In genomic region chr11:86068951-86069407, GRCh38 we compare ENCODE assay signal across 1 cellular context.
TF ChIP-seq lines count a peak whose summit lies in the region.

PICALM (minus strand) TSS chr11:86069084; CDS start chr11:86068780, 304 bp downstream.

TF ChIP-seq in GM12878, 131 proteins besides CTCF, POLR2A, EP300 and RAD21 (continued from another document and continues in another):
- TF ChIP-seq IRF5 (IDR thresholded peaks at IDR 0.05; ENCODE audit: borderline replicate concordance): no peak
- TF ChIP-seq ZBTB4 (CRISPR knock-in tag; IDR thresholded peaks at IDR 0.05): peak; percentile 97
- TF ChIP-seq RAD51 (IDR thresholded peaks at IDR 0.05): peak; percentile 99
- peak; percentile 94 for TF ChIP-seq MAX (IDR thresholded peaks at IDR 0.05; ENCODE audit: low read depth, low read length)
- peak; percentile 56; the same call in 1 of the 2 replicates for TF ChIP-seq ATF3 (IDR thresholded peaks at IDR 0.05; ENCODE audit: borderline replicate concordance, extremely low read depth, low read depth, low read length)
- TF ChIP-seq GABPA (IDR thresholded peaks at IDR 0.05; ENCODE audit: low read depth): no peak
- TF ChIP-seq MXI1 (IDR thresholded peaks at IDR 0.05; ENCODE audit: low read depth, low read length): peak; percentile 59; the same call in 1 of the 2 replicates
- TF ChIP-seq BACH1 (IDR thresholded peaks at IDR 0.05; ENCODE audit: borderline replicate concordance): peak; percentile 31; the same call in 1 of the 2 replicates
- no peak; the same call in 1 of the 2 replicates for TF ChIP-seq E2F4 (IDR thresholded peaks at IDR 0.05; ENCODE audit: low read depth, low read length)
- TF ChIP-seq E2F8 (IDR thresholded peaks at IDR 0.05; ENCODE audit: low read depth, partially characterized antibody): no peak
- no peak for TF ChIP-seq ATF7 (IDR thresholded peaks at IDR 0.05; ENCODE audit: low read depth)
- no peak for TF ChIP-seq POLR2AphosphoS5 (IDR thresholded peaks at IDR 0.05; ENCODE audit: low read length)
- no peak for TF ChIP-seq KAT2A (conservative IDR thresholded peaks at IDR 0.05; ENCODE audit: control insufficient read depth, low read depth, low read length)
- TF ChIP-seq HSF1 (IDR thresholded peaks at IDR 0.05; ENCODE audit: low read depth, low read length): peak; percentile 32; the same call in 1 of the 2 replicates
- no peak for TF ChIP-seq CHD4 (IDR thresholded peaks at IDR 0.05)
- no peak for TF ChIP-seq MTA2 (IDR thresholded peaks at IDR 0.05; ENCODE audit: low read depth)
- TF ChIP-seq NRF1 (conservative IDR thresholded peaks at IDR 0.05; ENCODE audit: low read depth, low read length): peak; percentile 42
- TF ChIP-seq JUND (IDR thresholded peaks at IDR 0.05; ENCODE audit: low read depth, low read length): no peak
- no peak for TF ChIP-seq ZNF622 (IDR thresholded peaks at IDR 0.05)
- TF ChIP-seq, protein P1, sequence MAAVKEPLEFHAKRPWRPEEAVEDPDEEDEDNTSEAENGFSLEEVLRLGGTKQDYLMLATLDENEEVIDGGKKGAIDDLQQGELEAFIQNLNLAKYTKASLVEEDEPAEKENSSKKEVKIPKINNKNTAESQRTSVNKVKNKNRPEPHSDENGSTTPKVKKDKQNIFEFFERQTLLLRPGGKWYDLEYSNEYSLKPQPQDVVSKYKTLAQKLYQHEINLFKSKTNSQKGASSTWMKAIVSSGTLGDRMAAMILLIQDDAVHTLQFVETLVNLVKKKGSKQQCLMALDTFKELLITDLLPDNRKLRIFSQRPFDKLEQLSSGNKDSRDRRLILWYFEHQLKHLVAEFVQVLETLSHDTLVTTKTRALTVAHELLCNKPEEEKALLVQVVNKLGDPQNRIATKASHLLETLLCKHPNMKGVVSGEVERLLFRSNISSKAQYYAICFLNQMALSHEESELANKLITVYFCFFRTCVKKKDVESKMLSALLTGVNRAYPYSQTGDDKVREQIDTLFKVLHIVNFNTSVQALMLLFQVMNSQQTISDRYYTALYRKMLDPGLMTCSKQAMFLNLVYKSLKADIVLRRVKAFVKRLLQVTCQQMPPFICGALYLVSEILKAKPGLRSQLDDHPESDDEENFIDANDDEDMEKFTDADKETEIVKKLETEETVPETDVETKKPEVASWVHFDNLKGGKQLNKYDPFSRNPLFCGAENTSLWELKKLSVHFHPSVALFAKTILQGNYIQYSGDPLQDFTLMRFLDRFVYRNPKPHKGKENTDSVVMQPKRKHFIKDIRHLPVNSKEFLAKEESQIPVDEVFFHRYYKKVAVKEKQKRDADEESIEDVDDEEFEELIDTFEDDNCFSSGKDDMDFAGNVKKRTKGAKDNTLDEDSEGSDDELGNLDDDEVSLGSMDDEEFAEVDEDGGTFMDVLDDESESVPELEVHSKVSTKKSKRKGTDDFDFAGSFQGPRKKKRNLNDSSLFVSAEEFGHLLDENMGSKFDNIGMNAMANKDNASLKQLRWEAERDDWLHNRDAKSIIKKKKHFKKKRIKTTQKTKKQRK (IDR thresholded peaks at IDR 0.05; ENCODE audit: low read depth, low read length): no peak
- TF ChIP-seq ZBED1 (IDR thresholded peaks at IDR 0.05; ENCODE audit: borderline replicate concordance): no peak
- no peak for TF ChIP-seq ZBTB33 (IDR thresholded peaks at IDR 0.05)
- no peak for TF ChIP-seq ZNF217 (IDR thresholded peaks at IDR 0.05)
- peak; percentile 97 for TF ChIP-seq YY1 (IDR thresholded peaks at IDR 0.05; ENCODE audit: low read depth, low read length)
- TF ChIP-seq LARP7 (IDR thresholded peaks at IDR 0.05): no peak
- TF ChIP-seq ETV6 (conservative IDR thresholded peaks at IDR 0.05 in 1 of 2, IDR thresholded peaks at IDR 0.05 in 1 of 2; ENCODE audit: borderline replicate concordance in 1 of 2, low read depth in 1 of 2): peak in 1 of 2 experiments; percentile 44; a peak in 1 of 4 replicates
- TF ChIP-seq MLLT1 (IDR thresholded peaks at IDR 0.05): no peak
- no peak for TF ChIP-seq MYB (IDR thresholded peaks at IDR 0.05; ENCODE audit: borderline replicate concordance, low read depth, low read length)
- no peak for TF ChIP-seq RCOR1 (conservative IDR thresholded peaks at IDR 0.05; ENCODE audit: low read depth, low read length)
- peak; percentile 26; the same call in 1 of the 2 replicates for TF ChIP-seq CHD2 (IDR thresholded peaks at IDR 0.05; ENCODE audit: borderline replicate concordance, low read depth, low read length)
- TF ChIP-seq TBL1XR1 (IDR thresholded peaks at IDR 0.05; ENCODE audit: low read depth, low read length): no peak; the same call in 1 of the 2 replicates
- TF ChIP-seq IRF3 (IDR thresholded peaks at IDR 0.05): no peak
- no peak for TF ChIP-seq IRF4 (IDR thresholded peaks at IDR 0.05; ENCODE audit: low read depth, low read length)
- TF ChIP-seq, protein P2, sequence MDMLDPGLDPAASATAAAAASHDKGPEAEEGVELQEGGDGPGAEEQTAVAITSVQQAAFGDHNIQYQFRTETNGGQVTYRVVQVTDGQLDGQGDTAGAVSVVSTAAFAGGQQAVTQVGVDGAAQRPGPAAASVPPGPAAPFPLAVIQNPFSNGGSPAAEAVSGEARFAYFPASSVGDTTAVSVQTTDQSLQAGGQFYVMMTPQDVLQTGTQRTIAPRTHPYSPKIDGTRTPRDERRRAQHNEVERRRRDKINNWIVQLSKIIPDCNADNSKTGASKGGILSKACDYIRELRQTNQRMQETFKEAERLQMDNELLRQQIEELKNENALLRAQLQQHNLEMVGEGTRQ (IDR thresholded peaks at IDR 0.05; ENCODE audit: borderline replicate concordance, low read depth, low read length): peak; percentile 88
- TF ChIP-seq FOXM1 (IDR thresholded peaks at IDR 0.05; ENCODE audit: low read depth, low read length): no peak
- TF ChIP-seq BRCA1 (IDR thresholded peaks at IDR 0.05; ENCODE audit: low read depth, low read length): no peak
- TF ChIP-seq SUZ12 (IDR thresholded peaks at IDR 0.05; ENCODE audit: unreplicated experiment): no peak
- peak in 1 of 2 experiments; percentile 78; a peak in 1 of 3 replicates for TF ChIP-seq EGR1 (IDR thresholded peaks at IDR 0.05; ENCODE audit: borderline replicate concordance in 1 of 2, low read depth in 2 of 2, low read length in 2 of 2)
- no peak for TF ChIP-seq STAT1 (conservative IDR thresholded peaks at IDR 0.05)
- peak; percentile 11 for TF ChIP-seq SIX5 (IDR thresholded peaks at IDR 0.05; ENCODE audit: low read depth, low read length, severe bottlenecking)
